In the genomic region with DNA sequence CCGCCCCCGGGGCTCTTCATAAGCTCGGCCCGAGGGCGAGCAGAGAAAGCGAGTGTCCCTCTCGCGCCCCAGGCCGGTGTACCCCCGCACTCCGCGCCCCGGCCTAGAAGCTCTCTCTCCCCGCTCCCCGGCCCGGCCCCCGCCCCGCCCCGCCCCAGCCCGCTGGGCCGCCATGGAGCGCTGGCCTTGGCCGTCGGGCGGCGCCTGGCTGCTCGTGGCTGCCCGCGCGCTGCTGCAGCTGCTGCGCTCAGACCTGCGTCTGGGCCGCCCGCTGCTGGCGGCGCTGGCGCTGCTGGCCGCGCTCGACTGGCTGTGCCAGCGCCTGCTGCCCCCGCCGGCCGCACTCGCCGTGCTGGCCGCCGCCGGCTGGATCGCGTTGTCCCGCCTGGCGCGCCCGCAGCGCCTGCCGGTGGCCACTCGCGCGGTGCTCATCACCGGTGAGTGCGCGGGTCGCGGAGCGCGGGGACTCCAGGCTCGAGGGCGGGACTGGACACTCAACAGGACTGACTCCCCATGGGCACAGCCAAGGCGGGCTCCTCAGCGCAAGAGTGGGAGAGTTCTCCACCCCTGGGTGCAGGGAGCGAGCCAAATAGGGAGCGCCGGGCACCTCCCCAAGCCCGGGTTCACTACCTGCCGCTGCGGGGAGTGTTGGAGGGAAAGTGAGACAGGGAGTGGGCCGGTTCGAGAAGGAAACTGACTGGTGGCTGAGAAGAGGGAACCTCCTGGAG, we compare ENCODE assay signal across 8 cellular contexts. TPM values are rescaled to one million over a fixed set of nuclear protein-coding genes. Genes with fewer than 3 reads are reported as not detected.
A peak's percentile ranks its signal among the peaks of the same experiment; 100 is the strongest.
DNase-seq lines count a peak whose midpoint lies in the region; ATAC-seq and TF ChIP-seq lines count a peak whose summit lies in the region.

A gene (plus strand): TSS at position 45 of the 728 bp plus-strand sequence. CDS start 128 bp downstream, at position 173.

- peak within 1 kb of the TSS; percentile 38 for H3K9ac ChIP-seq in iPS-15b (ENCODE audit: low read depth, low read length)

- H3K4me3 ChIP-seq in Panc1 (ENCODE audit: low read depth in 2 of 2, low read length in 2 of 2) (peak within 1 kb of the TSS; percentile 32 to 41), iPS-15b (ENCODE audit: low read depth, low read length) (peak within 1 kb of the TSS; percentile 81), gastrocnemius medialis (peak within 1 kb of the TSS; percentile 45 to 52 (median 48))

- peaks cover 2% of the 10 kb centered on the region; the same call in 1 of the 2 replicates for H3K4me1 ChIP-seq in Panc1 (ENCODE audit: control insufficient read depth, insufficient read depth, low read length)
- H3K4me1 ChIP-seq in iPS-15b (ENCODE audit: control insufficient read depth, insufficient read depth, low read length) = peaks cover 16% of the 10 kb centered on the region
- peaks cover 11 to 16% of the 10 kb centered on the region in 2 donors for H3K4me1 ChIP-seq in gastrocnemius medialis

- H3K36me3 ChIP-seq in Panc1 (ENCODE audit: control insufficient read depth, insufficient read depth, low read length) (no peaks in the 10 kb centered on the region), iPS-15b (ENCODE audit: control insufficient read depth, insufficient read depth, low read length) (no peaks in the 10 kb centered on the region), gastrocnemius medialis (no peaks in the 10 kb centered on the region)

- H3K27ac ChIP-seq in Panc1 (ENCODE audit: low read length) (no peak within 1 kb of the TSS), gastrocnemius medialis (peak within 1 kb of the TSS; percentile 51 to 65 (median 56))

- no TSS peak for BruUV-seq in Panc1 (replicated peaks; lab: Mats Ljungman, UMichigan)

- CTCF ChIA-PET in Panc1 (lab: Charles Lee) = interaction anchor here (0.6 to 0.7 kb wide), 3 partner anchors 9 to 231 kb away, joined by 3 to 5 read pairs (median 3); no protein-coding TSS in a partner anchor

- ATAC-seq in Panc1 (peak; percentile 83), gastrocnemius medialis (peak; percentile 59 to 70), HG03378 (IDR thresholded peaks at IDR 0.05; ENCODE audit: unreplicated experiment) (no peak), HG02973 (IDR thresholded peaks at IDR 0.05; ENCODE audit: unreplicated experiment) (no peak)

- no peak; the same call in 1 of the 2 replicates for TF ChIP-seq CTCF in Panc1 (IDR thresholded peaks at IDR 0.05)
- TF ChIP-seq CTCF in gastrocnemius medialis (IDR thresholded peaks at IDR 0.05 in 4 of 5, conservative IDR thresholded peaks at IDR 0.05 in 1 of 5) = peak in 2 of 5 experiments; percentile 26 to 38

- peak; percentile 11 for DNase-seq in stimulated activated CD4-positive, alpha-beta T cell treated with anti-CD3 and anti-CD28 coated beads, Interleukin-12 subunit alpha, Interleukin-12 subunit beta, amount 100 ng/mL, for 4 hours
- DNase-seq in stimulated activated CD4-positive, alpha-beta T cell treated with anti-CD3 and anti-CD28 coated beads, Interleukin-1b, Interleukin-23, amount 100 ng/mL, for 48 hours = no peak
- DNase-seq in Panc1 (ENCODE audit: low read depth, low spot score) (no peak), astrocyte of the hippocampus (ENCODE audit: low read depth, low spot score) (peak; percentile 82), gastrocnemius medialis (peak in 1 of 2 donors; percentile 59)

- TF ChIP-seq POLR2A in gastrocnemius medialis (IDR thresholded peaks at IDR 0.05) = peak in 1 of 2 donors; percentile 19

- H3K27me3 ChIP-seq in Panc1 (ENCODE audit: control insufficient read depth, insufficient read depth, low read length) (no peaks in the 10 kb centered on the region), iPS-15b (ENCODE audit: control insufficient read depth, insufficient read depth, low read length) (peaks cover 21% of the 10 kb centered on the region), gastrocnemius medialis (peaks cover 0 to 6% (median 0%) of the 10 kb centered on the region in 3 donors)

- in situ Hi-C loops in Panc1 (cut with HindIII; ENCODE audit: low pct_unique_long_range_greater_than_20kb, low sequenced_read_pairs) (no loop called here), gastrocnemius medialis (cut with MboI; ENCODE audit: low sequenced_read_pairs in 4 of 4) (no loop called here)

- intact Hi-C loops in Panc1 (cut with micrococcal nuclease; ENCODE audit: unreplicated experiment) = no loop called here
- intact Hi-C loops in gastrocnemius medialis (cut with DNase I; ENCODE audit: low total_unique reads) = loop anchor here (2.0 kb wide), 1 partner anchor 14 kb away; no protein-coding TSS in a partner anchor

- POLR2A ChIA-PET in Panc1 (lab: Charles Lee) = no interaction called here

- H3K9me3 ChIP-seq in Panc1 (ENCODE audit: control insufficient read depth, insufficient read depth, low read depth, low read length) = no peaks in the 10 kb centered on the region
- no peaks in the 10 kb centered on the region for H3K9me3 ChIP-seq in iPS-15b (ENCODE audit: control insufficient read depth, insufficient read depth, low read length)
- no peaks in the 10 kb centered on the region for H3K9me3 ChIP-seq in gastrocnemius medialis

RNA-seq across cellular contexts. Expression of the gene that starts here (rescaled TPM):
- total RNA-seq in Panc1 (2021; ENCODE audit: unreplicated experiment) (0.77 TPM), gastrocnemius medialis (1 to 10 TPM in 2 of 4 donors, not detected in 2; 2.3 to 4.1 TPM)
- 1.0 TPM for polyA plus RNA-seq in Panc1 (2012; ENCODE audit: insufficient read length)

Comparison
In these comparisons a context has a peak if more than half of its experiments do, and no peak if none do; other contexts are left out.
1. DNase-seq: peak in stimulated activated CD4-positive, alpha-beta T cell treated with anti-CD3 and anti-CD28 coated beads, Interleukin-12 subunit alpha, Interleukin-12 subunit beta, amount 100 ng/mL, for 4 hours (single experiment) and astrocyte of the hippocampus (single experiment); none in stimulated activated CD4-positive, alpha-beta T cell treated with anti-CD3 and anti-CD28 coated beads, Interleukin-1b, Interleukin-23, amount 100 ng/mL, for 48 hours (single experiment) and Panc1 (single experiment).
2. ATAC-seq: peak in Panc1 (single experiment) and gastrocnemius medialis (2 of 2); none in HG03378 (single experiment) and HG02973 (single experiment).
3. Peak in every context shown above with its lines, with median percentiles within 50 percentile points of each other: H3K4me3 ChIP-seq.